In the genomic region with DNA sequence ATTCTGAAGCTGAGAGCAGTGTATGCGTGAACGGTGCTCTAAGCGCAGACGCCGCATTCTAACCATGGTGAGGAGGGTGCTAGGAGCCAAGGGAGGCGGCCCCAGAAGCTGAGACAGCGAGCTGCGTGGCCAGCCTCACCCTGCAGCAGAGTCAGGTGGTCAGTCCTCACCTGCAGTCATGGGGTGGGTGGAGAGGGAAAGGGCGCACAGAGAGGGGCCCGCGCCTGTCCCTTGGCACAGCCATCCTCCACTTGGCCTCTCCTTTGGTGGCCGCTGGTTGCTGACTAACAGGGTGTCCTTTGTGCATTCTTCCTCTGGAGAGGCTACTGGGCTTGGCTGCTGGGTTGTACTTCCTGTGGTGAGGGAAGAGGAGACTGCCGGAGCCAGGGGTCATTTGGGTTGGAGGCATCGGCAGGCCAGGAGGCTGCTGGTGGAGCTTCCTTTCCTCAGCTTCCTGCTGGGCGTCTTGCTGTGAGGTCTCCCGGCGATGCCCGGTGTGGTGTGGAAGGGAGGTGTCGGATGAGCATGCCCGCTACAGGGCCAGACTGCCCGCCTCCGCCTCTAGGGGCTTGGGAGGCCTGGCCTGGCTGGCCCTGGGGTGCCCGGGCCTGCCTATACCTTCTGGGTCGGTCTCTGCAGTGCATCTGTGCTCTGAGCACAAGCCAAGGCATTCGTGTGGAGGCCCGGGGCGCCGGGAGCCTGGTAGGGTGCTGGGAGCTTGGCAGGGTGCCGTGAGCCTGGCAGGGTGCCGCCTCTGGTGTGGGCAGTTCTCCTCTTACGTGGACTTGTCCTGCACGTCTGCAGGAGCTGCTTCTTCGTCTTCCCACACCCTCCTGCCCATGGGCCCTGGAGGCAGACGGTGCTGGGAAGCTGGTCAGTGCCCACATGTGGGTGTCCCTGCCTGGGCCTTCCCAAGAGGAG, we compare ENCODE assay signal across 9 cellular contexts. TPM values are rescaled to one million over a fixed set of nuclear protein-coding genes. Genes with fewer than 3 reads are reported as not detected.
DNase-seq lines count a peak whose midpoint lies in the region; ATAC-seq and TF ChIP-seq lines count a peak whose summit lies in the region.
"Had no signal": no experiment of that assay in that cellular context is flagged by ENCODE, and none has a peak within 500 bp of the region (broad histone marks: within the 10 kb centered on the region; RNA-seq: fewer than 3 reads in every experiment).

No MANE protein-coding gene starts in this region.

- H2AFZ ChIP-seq in mesenchymal stem cell (ENCODE audit: low read depth, low read length), result no peak overlapping the region

- H2AK5ac ChIP-seq in mesenchymal stem cell (ENCODE audit: low read length, severe bottlenecking), result peak overlapping the region; percentile 80

- peaks cover 31% of the 10 kb centered on the region for H3K79me1 ChIP-seq in mesenchymal stem cell (replicated peaks; ENCODE audit: low read length, poor library complexity, severe bottlenecking)

- H2BK15ac ChIP-seq in mesenchymal stem cell (ENCODE audit: low read depth, poor library complexity, severe bottlenecking), result no peak overlapping the region

- H3K9ac ChIP-seq in mesenchymal stem cell (ENCODE audit: low read length), result no peak overlapping the region

- H3K9me3 ChIP-seq in right atrium auricular region (no peaks in the 10 kb centered on the region), mesenchymal stem cell (ENCODE audit: control insufficient read depth, low read length) (no peaks in the 10 kb centered on the region)

- peaks cover 0 to 20% of the 10 kb centered on the region in 2 donors for H3K4me1 ChIP-seq in right atrium auricular region
- peaks cover 26% of the 10 kb centered on the region for H3K4me1 ChIP-seq in mesenchymal stem cell (ENCODE audit: control insufficient read depth, insufficient read depth, low read depth, low read length)

- H2BK5ac ChIP-seq in mesenchymal stem cell (ENCODE audit: low read depth, low read length, poor library complexity, severe bottlenecking), result peak overlapping the region; percentile 11

- peak overlapping the region in 1 of 2 donors; percentile 15 for H3K27ac ChIP-seq in right atrium auricular region
- H3K27ac ChIP-seq in cingulate gyrus (ENCODE audit: low read depth, low read length), result peak overlapping the region; percentile 23
- peak overlapping the region; percentile 55 for H3K27ac ChIP-seq in mesenchymal stem cell (ENCODE audit: low read length, poor library complexity, severe bottlenecking)

- H3K4ac ChIP-seq in mesenchymal stem cell (ENCODE audit: low read depth in 1 of 2, low read length in 2 of 2), result no peak overlapping the region

- peak; percentile 29 for ATAC-seq in Right ventricle myocardium inferior
- ATAC-seq in HG03469 (IDR thresholded peaks at IDR 0.05; ENCODE audit: unreplicated experiment), result no peak

- H3K4me3 ChIP-seq in right atrium auricular region (no peak overlapping the region), mesenchymal stem cell (ENCODE audit: insufficient read depth in 1 of 2, low read depth in 1 of 2, low read length in 2 of 2) (no peak overlapping the region)

- H3K27me3 ChIP-seq in right atrium auricular region (no peaks in the 10 kb centered on the region), mesenchymal stem cell (ENCODE audit: control insufficient read depth in 1 of 2, insufficient read depth in 1 of 2, low read length in 2 of 2) (no peaks in the 10 kb centered on the region)

- H2BK12ac ChIP-seq in mesenchymal stem cell (ENCODE audit: low read length in 2 of 2), result no peak overlapping the region

- no peak for TF ChIP-seq CTCF in right atrium auricular region (IDR thresholded peaks at IDR 0.05)

- 95% methylated on average over 34 of the region's 34 CpGs for WGBS in mesenchymal stem cell

- DNase-seq in Right ventricle myocardium inferior (ENCODE audit: missing footprints), result peak; percentile 68
- no peak for DNase-seq in right atrium auricular region (ENCODE audit: low spot score)
- DNase-seq in mesenchymal stem cell, result no peak
- no peak for DNase-seq in SW480 (ENCODE audit: low spot score)
- DNase-seq in NCI-H2227 (lab: John Stamatoyannopoulos, UW; ENCODE audit: unreplicated experiment), result no peak
- DNase-seq in NCI-H524 (lab: John Stamatoyannopoulos, UW), result no peak
- DNase-seq: activated CD4-positive, alpha-beta T cell treated with anti-CD3 and anti-CD28 coated beads, Interleukin-2, amount 50 U/mL, for 48 hours had no signal

- no peak overlapping the region for H4K91ac ChIP-seq in mesenchymal stem cell (ENCODE audit: low read length)

- H2BK120ac ChIP-seq in mesenchymal stem cell (ENCODE audit: low read depth, low read length), result no peak overlapping the region

- H3K14ac ChIP-seq in mesenchymal stem cell (ENCODE audit: low read length in 2 of 2), result no peak overlapping the region

- H3K4me2 ChIP-seq in mesenchymal stem cell (ENCODE audit: low read length, poor library complexity, severe bottlenecking), result no peak overlapping the region

- no peak overlapping the region for H4K8ac ChIP-seq in mesenchymal stem cell (ENCODE audit: low read length)

- H3K18ac ChIP-seq in mesenchymal stem cell (ENCODE audit: low read depth in 1 of 2, low read length in 2 of 2), result no peak overlapping the region

- H3K36me3 ChIP-seq in right atrium auricular region (peaks cover 15% of the 10 kb centered on the region), mesenchymal stem cell (ENCODE audit: control insufficient read depth in 1 of 2, insufficient read depth in 2 of 2, low read depth in 1 of 2, low read length in 2 of 2) (peaks cover 42 to 49% of the 10 kb centered on the region in 2 experiments)

- H3K23ac ChIP-seq in mesenchymal stem cell (ENCODE audit: low read length in 2 of 2), result no peak overlapping the region

- intact Hi-C loops in Right ventricle myocardium inferior (cut with DNase I), result no loop called here

RNA-seq across cellular contexts. Expression of gene RNF213, which starts 17.4 kb away (rescaled TPM):
- total RNA-seq in Right ventricle myocardium inferior, result 28.6 TPM
- 10 to 100 TPM; 27.3 to 36.8 TPM for total RNA-seq in right atrium auricular region
- 21.7 TPM for polyA plus RNA-seq in mesenchymal stem cell (2013, experiment 1 of 2)
- 18.9 TPM for polyA plus RNA-seq in mesenchymal stem cell (2013, experiment 2 of 2)

RNA-seq across cellular contexts. Expression of gene SLC26A11, which starts 57.8 kb away (rescaled TPM):
- 3.9 TPM for total RNA-seq in Right ventricle myocardium inferior
- total RNA-seq in right atrium auricular region, result 1 to 10 TPM; 2.2 to 9.0 TPM
- 16.2 TPM for polyA plus RNA-seq in mesenchymal stem cell (2013, experiment 1 of 2)
- polyA plus RNA-seq in mesenchymal stem cell (2013, experiment 2 of 2), result 15.6 TPM

RNA-seq across cellular contexts. Expression of gene SGSH, which starts 57.9 kb away (rescaled TPM):
- total RNA-seq in Right ventricle myocardium inferior (12.4 TPM), right atrium auricular region (10 to 100 TPM; 10.6 to 13.7 TPM)
- polyA plus RNA-seq in mesenchymal stem cell (2013, experiment 1 of 2), result 59.2 TPM
- polyA plus RNA-seq in mesenchymal stem cell (2013, experiment 2 of 2), result 59.8 TPM
